In genomic region chr7:98619450-98620321, GRCh38 we compare ENCODE assay signal across 10 cellular contexts. TPM values are rescaled to one million over a fixed set of nuclear protein-coding genes. Genes with fewer than 3 reads are reported as not detected.
DNase-seq lines count a peak whose midpoint lies in the region; ATAC-seq, FAIRE-seq and TF ChIP-seq lines count a peak whose summit lies in the region.
"Had no signal": no experiment of that assay in that cellular context is flagged by ENCODE, and none has a peak within 500 bp of the region (broad histone marks: within the 10 kb centered on the region; RNA-seq: fewer than 3 reads in every experiment).

No MANE protein-coding gene starts in this region.

- H3K4me1 Mint-ChIP-seq in Caco-2 (ENCODE audit: low read depth, unreplicated experiment), result no peaks in the 10 kb centered on the region
- peaks cover 6% of the 10 kb centered on the region for H3K4me1 Mint-ChIP-seq in nephron

- peaks cover 8% of the 10 kb centered on the region; the same call in 1 of the 2 replicates for H3K9me3 ChIP-seq in Caco-2
- H3K9me3 ChIP-seq in K562 (replicated peaks; ENCODE audit: control insufficient read depth, insufficient read depth, low read depth, low read length), result no peaks in the 10 kb centered on the region
- H3K9me3 ChIP-seq in tibial nerve, result peaks cover 0 to 9% (median 0%) of the 10 kb centered on the region in 4 donors

- H3K27me3 Mint-ChIP-seq in Caco-2 (ENCODE audit: insufficient read depth, unreplicated experiment) (peaks cover 16% of the 10 kb centered on the region), nephron (ENCODE audit: low read depth) (peaks cover 79% of the 10 kb centered on the region)

- CTCF ChIA-PET in Caco-2 (lab: Charles Lee), result interaction anchor here (0.6 kb wide), 1 partner anchor 91 kb away, joined by 3 read pairs; no protein-coding TSS in a partner anchor
- CTCF ChIA-PET in K562 (lab: Yijun Ruan, JAX; ENCODE audit: low intra/inter-chr PET ratio), result no interaction called here

- WGBS in K562 (ENCODE audit: insufficient coverage, low coverage, missing lambda C conversion rate), result 2% methylated on average over 27 of the region's 27 CpGs
- 31% methylated on average over 27 of the region's 27 CpGs for WGBS in tibial nerve, 2 donors

- H3K27ac Mint-ChIP-seq in Caco-2 (ENCODE audit: unreplicated experiment) (no peak overlapping the region), nephron (no peak overlapping the region)
- H3K27ac Mint-ChIP-seq: activated T-helper 1 cell treated with anti-CD3 and anti-CD28 coated beads, Interleukin-12 subunit alpha, Interleukin-12 subunit beta, Interleukin-2, Interleukin-4 antibody, amounts not matched to agents 30 ng/mL and 10 ng/mL and 1 ng/mL, durations not matched to agents 14 hours and 24 hours and 36 hours had no signal

- in situ Hi-C loops in K562 (cut with MboI), result no loop called here

- no TSS peak for BruUV-seq in Caco-2 (replicated peaks; lab: Mats Ljungman, UMichigan)
- BruUV-seq in K562 (replicated peaks; lab: Mats Ljungman, UMichigan), result no TSS peak

- no peaks in the 10 kb centered on the region for H4K20me1 ChIP-seq in K562 (replicated peaks; ENCODE audit: control insufficient read depth, insufficient read depth, low read length)

- no peak overlapping the region for H3K4me2 ChIP-seq in K562 (ENCODE audit: insufficient read depth, low read length)

- POLR2A ChIA-PET in Caco-2 (lab: Charles Lee) (no interaction called here), K562 (lab: Yijun Ruan, JAX) (interaction anchor here (0.8 to 1.3 kb wide), 2 partner anchors 15 to 1517 kb away, joined by 3 to 6 read pairs; no protein-coding TSS in a partner anchor)

- H2AFZ ChIP-seq in K562 (ENCODE audit: low read depth, low read length), result no peak overlapping the region

- H3K4me3 Mint-ChIP-seq in Caco-2 (ENCODE audit: unreplicated experiment), result peak overlapping the region; percentile 38
- H3K4me3 Mint-ChIP-seq in nephron, result peak overlapping the region; percentile 21 to 41 (median 32)
- H3K4me3 Mint-ChIP-seq: activated T-helper 1 cell treated with anti-CD3 and anti-CD28 coated beads, Interleukin-12 subunit alpha, Interleukin-12 subunit beta, Interleukin-2, Interleukin-4 antibody, amounts not matched to agents 30 ng/mL and 10 ng/mL and 1 ng/mL, durations not matched to agents 14 hours and 24 hours and 36 hours had no signal

- H3K36me3 Mint-ChIP-seq in Caco-2 (ENCODE audit: insufficient read depth, unreplicated experiment), result no peaks in the 10 kb centered on the region
- H3K36me3 Mint-ChIP-seq in nephron (ENCODE audit: low read depth), result no peaks in the 10 kb centered on the region

- H3K27ac ChIP-seq in K562 (ENCODE audit: extremely low read depth, low read depth, low read length) (no peak overlapping the region), tibial nerve (no peak overlapping the region)

- H3K36me3 ChIP-seq in Caco-2 (ENCODE audit: control insufficient read depth, insufficient read depth, low read length) (no peaks in the 10 kb centered on the region), K562 (ENCODE audit: control insufficient read depth, insufficient read depth, low read length) (no peaks in the 10 kb centered on the region), tibial nerve (peaks cover 0 to 13% (median 0%) of the 10 kb centered on the region in 3 donors)

- intact Hi-C loops in Caco-2 (cut with micrococcal nuclease; ENCODE audit: unreplicated experiment) (loop anchor here (1.0 kb wide), 1 partner anchor 186 kb away; no protein-coding TSS in a partner anchor), K562 (cut with micrococcal nuclease) (no loop called here)

- no peaks in the 10 kb centered on the region for H3K9me3 Mint-ChIP-seq in Caco-2 (ENCODE audit: unreplicated experiment)
- peaks cover 4% of the 10 kb centered on the region for H3K9me3 Mint-ChIP-seq in nephron
- H3K9me3 Mint-ChIP-seq: activated T-helper 1 cell treated with anti-CD3 and anti-CD28 coated beads, Interleukin-12 subunit alpha, Interleukin-12 subunit beta, Interleukin-2, Interleukin-4 antibody, amounts not matched to agents 30 ng/mL and 10 ng/mL and 1 ng/mL, durations not matched to agents 14 hours and 24 hours and 36 hours had no signal

- TF ChIP-seq POLR2A in K562 (conservative IDR thresholded peaks at IDR 0.05) (no peak), tibial nerve (IDR thresholded peaks at IDR 0.05) (no peak)

- DNase-seq in Caco-2, result peak in 1 of 2 experiments; percentile 34
- peak; percentile 61 for DNase-seq in M059J (ENCODE audit: low read depth)
- DNase-seq in K562 (ENCODE audit: extremely low read depth in 1 of 4, low spot score in 3 of 4), result no peak
- DNase-seq in tibial nerve (ENCODE audit: low spot score in 2 of 2), result no peak
- DNase-seq in SKM-1 treated with dmso at 0.1 percent for 144 hours (lab: John Stamatoyannopoulos, UW; ENCODE audit: unreplicated experiment), result no peak
- DNase-seq: NK-92 treated with Interleukin-12 subunit alpha and Interleukin-12 subunit beta, amount 100 ng/mL, for 24 hours had no signal

- no peak for TF ChIP-seq RAD21 in K562 (CRISPR knock-in tag; conservative IDR thresholded peaks at IDR 0.05 in 1 of 2, IDR thresholded peaks at IDR 0.05 in 1 of 2)

- H3K9ac ChIP-seq in K562 (ENCODE audit: insufficient read depth in 1 of 2, low read depth in 2 of 2, low read length in 2 of 2), result 0 out of 4 replicates have a peak overlapping the region, but pooled peaks of 1 of the 2 experiments have one; percentile 52

- peaks cover 1% of the 10 kb centered on the region for H3K27me3 ChIP-seq in Caco-2 (replicated peaks; ENCODE audit: control insufficient read depth, insufficient read depth, low read length)
- peaks cover 2 to 43% of the 10 kb centered on the region in 2 experiments; a peak in 4 of 5 replicates for H3K27me3 ChIP-seq in K562 (ENCODE audit: control insufficient read depth in 2 of 2, insufficient read depth in 2 of 2, low read length in 2 of 2)
- peaks cover 0 to 24% of the 10 kb centered on the region in 2 donors for H3K27me3 ChIP-seq in tibial nerve

- no peaks in the 10 kb centered on the region for H3K79me2 ChIP-seq in K562 (ENCODE audit: control insufficient read depth, insufficient read depth, low read length)

- no peak for TF ChIP-seq CTCF in Caco-2 (IDR thresholded peaks at IDR 0.05; ENCODE audit: insufficient read depth in 1 of 2, low read depth in 1 of 2, low read length in 1 of 2, severe bottlenecking in 1 of 2, unreplicated experiment in 1 of 2)
- TF ChIP-seq CTCF in K562 (IDR thresholded peaks at IDR 0.05 in 2 of 3, conservative IDR thresholded peaks at IDR 0.05 in 1 of 3; ENCODE audit: insufficient read depth in 2 of 3, low read depth in 1 of 3, low read length in 3 of 3), result no peak
- no peak for TF ChIP-seq CTCF in nephron (IDR thresholded peaks at IDR 0.05; ENCODE audit: unreplicated experiment in 3 of 3)
- TF ChIP-seq CTCF in tibial nerve (IDR thresholded peaks at IDR 0.05), result no peak

- ATAC-seq in K562 (no peak), HG02973 (IDR thresholded peaks at IDR 0.05; ENCODE audit: unreplicated experiment) (no peak), HG03521 (IDR thresholded peaks at IDR 0.05; ENCODE audit: unreplicated experiment) (no peak)

- TF ChIP-seq EP300 in K562 (IDR thresholded peaks at IDR 0.05; ENCODE audit: low read length) (no peak), tibial nerve (IDR thresholded peaks at IDR 0.05) (no peak)

- no peaks in the 10 kb centered on the region for H3K9me1 ChIP-seq in K562 (ENCODE audit: control insufficient read depth, insufficient read depth, low read length)

- no peak for FAIRE-seq in K562 (lab: Jason Lieb, UNC)

- H3K4me1 ChIP-seq in Caco-2 (0 out of 2 replicates have a peak, but pooled peaks cover 6% of the 10 kb centered on the region), K562 (replicated peaks in 1 of 2; ENCODE audit: control insufficient read depth in 2 of 2, insufficient read depth in 2 of 2, low read length in 2 of 2) (peaks cover 0 to 12% of the 10 kb centered on the region in 2 experiments; a peak in 2 of 5 replicates), tibial nerve (peaks cover 0 to 31% (median 0%) of the 10 kb centered on the region in 4 donors)

- H3K4me3 ChIP-seq in Caco-2 (ENCODE audit: low read depth, low read length), result no peak overlapping the region
- H3K4me3 ChIP-seq in K562, result no peak overlapping the region
- H3K4me3 ChIP-seq in tibial nerve, result peak overlapping the region in 1 of 4 donors; percentile 59

TF ChIP-seq in K562, 482 proteins besides CTCF, POLR2A, EP300 and RAD21 (continues in another document):
- peak; percentile 56; the same call in 1 of the 2 replicates for TF ChIP-seq CEBPB (tag; IDR thresholded peaks at IDR 0.05)
- TF ChIP-seq ATF3 (IDR thresholded peaks at IDR 0.05), result peak; percentile 79
- TF ChIP-seq ATF3 (CRISPR knock-in tag; conservative IDR thresholded peaks at IDR 0.05), result no peak
- TF ChIP-seq SRSF7 (optimal IDR thresholded peaks at IDR 0.05; ENCODE audit: low read depth, low read length), result no peak
- TF ChIP-seq ZNF174 (CRISPR knock-in tag; IDR thresholded peaks at IDR 0.05), result no peak

RNA-seq across cellular contexts. Expression of gene NPTX2, which starts 2.6 kb away (rescaled TPM):
- total RNA-seq in Caco-2 (2022), result not detected in 2 replicates
- total RNA-seq in M059J (2014; rRNA removed; shearing (Covaris generic)), result not detected in 2 replicates
- not detected in 2 replicates for total RNA-seq in K562 (2011; cell fraction: chromatin; rRNA removed; ENCODE audit: low replicate concordance)
- not detected in 2 replicates for total RNA-seq in K562 (2011; cell fraction: nucleolus; rRNA removed)
- not detected in 2 replicates for total RNA-seq in K562 (2011; cell fraction: nucleoplasm; rRNA removed)
- not detected in 2 replicates for total RNA-seq in K562 (2014; rRNA removed)
- not detected in 2 replicates for total RNA-seq in K562 (2014; rRNA removed; fragmentation: Illumina TruSeq; extraction: Trizol)
- not detected in 2 replicates for total RNA-seq in K562 (2015; rRNA removed; fragmentation: Illumina TruSeq; extraction: Trizol)
- total RNA-seq in K562 (2021), result 0.07 TPM in 1 of 2 replicates, not detected in the other
- polyA plus RNA-seq in K562 (2011; rRNA removed), result not detected in 2 replicates
- polyA plus RNA-seq in K562 (2011; cell fraction: cytosol; rRNA removed), result not detected in 2 replicates
- not detected in 2 replicates for polyA plus RNA-seq in K562 (2011; cell fraction: nucleus; rRNA removed)
- polyA plus RNA-seq in K562 (2012), result not detected in 2 replicates
- not detected in 2 replicates for polyA plus RNA-seq in K562 (2014; fragmentation: Illumina TruSeq; extraction: Trizol)
- polyA plus RNA-seq in K562 (2014; fragmentation: Nextera tagmentation; extraction: Ambion mirVana), result not detected
- polyA plus RNA-seq in K562 (2014; rRNA removed), result not detected in 2 replicates
- polyA minus RNA-seq in K562 (2011; rRNA and poly(A)+ RNA removed), result not detected in 2 replicates
- not detected in 2 replicates for polyA minus RNA-seq in K562 (2011; cell fraction: cytosol; rRNA and poly(A)+ RNA removed)
- not detected in 2 replicates for polyA minus RNA-seq in K562 (2011; cell fraction: nucleus; rRNA and poly(A)+ RNA removed)
- total RNA-seq in tibial nerve, result 10 to 100 TPM; 24.5 to 46.8 (median 39.2) TPM

Comparison
In these comparisons a context has a peak if more than half of its experiments do, and no peak if none do; other contexts are left out.
1. RNA of gene NPTX2, which starts 2.6 kb away (total RNA-seq): 24.5 to 46.8 TPM in tibial nerve; not detected in Caco-2, not detected in M059J and 0.07 TPM in K562; every median in the first group is over 10 times any median in the second.